Comparison of ENCODE assay signal across 1 cellular context in the genomic region with DNA sequence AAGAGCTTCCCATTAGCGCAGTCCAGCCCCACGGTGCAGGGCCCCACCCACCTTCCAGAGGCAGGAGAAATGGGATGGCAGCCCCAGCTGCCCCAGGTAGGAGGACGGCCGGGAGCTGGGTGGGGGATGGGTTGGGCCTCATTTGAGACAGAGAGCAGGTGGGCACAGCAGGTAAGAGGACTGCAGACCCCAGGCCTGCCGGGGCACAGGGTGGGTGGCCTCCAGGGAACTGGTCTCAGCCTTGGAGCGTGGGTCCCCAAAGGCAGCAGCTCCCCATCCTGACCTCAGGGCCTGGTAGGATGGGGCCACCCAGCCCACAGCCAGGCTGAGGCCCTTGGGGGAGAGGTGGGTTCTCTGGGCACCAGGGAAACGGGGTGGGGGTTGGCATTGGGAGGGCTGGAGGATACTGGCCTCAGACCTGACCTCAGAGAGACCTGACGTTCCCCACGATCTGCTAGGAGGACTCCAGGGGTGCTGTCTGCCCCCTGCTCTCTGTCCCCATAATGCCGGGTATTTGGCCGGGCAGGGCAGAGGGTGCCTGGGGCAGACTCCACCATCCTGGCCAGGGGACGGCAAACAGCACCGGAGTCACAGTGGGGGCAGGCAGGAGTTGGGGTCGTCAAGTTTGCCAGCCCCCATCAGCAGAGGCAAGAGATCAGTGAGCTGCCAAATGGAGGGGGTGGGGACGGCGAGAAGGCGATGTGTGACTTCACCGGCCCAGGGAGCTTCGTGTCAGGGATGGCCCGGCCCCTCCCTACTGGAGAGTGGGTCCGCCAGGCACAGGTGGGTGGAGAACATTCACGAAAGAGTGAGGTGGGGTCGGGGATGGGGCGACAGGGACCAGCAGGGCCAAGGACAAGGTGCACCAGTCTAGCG.
TF ChIP-seq lines count a peak whose summit lies in the region.

No MANE protein-coding gene starts in this region.

TF ChIP-seq in H1, 55 proteins besides CTCF, POLR2A, EP300 and RAD21:
- TF ChIP-seq BRCA1 (IDR thresholded peaks at IDR 0.05; ENCODE audit: low read depth, low read length) (no peak), SUZ12 (IDR thresholded peaks at IDR 0.05; ENCODE audit: low read length) (no peak), SIRT6 (IDR thresholded peaks at IDR 0.05; ENCODE audit: low read length) (no peak), CBX5 (IDR thresholded peaks at IDR 0.05; ENCODE audit: low read depth, low read length) (no peak), MAX (IDR thresholded peaks at IDR 0.05) (no peak), JUN (IDR thresholded peaks at IDR 0.05; ENCODE audit: low read depth, low read length) (no peak), RBBP5 (IDR thresholded peaks at IDR 0.05; ENCODE audit: borderline replicate concordance, low read depth, low read length) (no peak), HDAC6 (IDR thresholded peaks at IDR 0.05; ENCODE audit: low read depth, low read length) (no peak), BCL11A (IDR thresholded peaks at IDR 0.05; ENCODE audit: low read depth in 2 of 2, low read length in 2 of 2) (no peak), HDAC2 (IDR thresholded peaks at IDR 0.05; ENCODE audit: borderline replicate concordance in 1 of 2, low read depth in 2 of 2, low read length in 2 of 2) (no peak), PHF8 (conservative IDR thresholded peaks at IDR 0.05; ENCODE audit: low read depth, low read length) (no peak), YY1 (IDR thresholded peaks at IDR 0.05; ENCODE audit: low read depth, low read length) (no peak), CHD1 (IDR thresholded peaks at IDR 0.05; ENCODE audit: low read depth, low read length) (no peak), KDM4A (IDR thresholded peaks at IDR 0.05; ENCODE audit: low read depth, low read length, severe bottlenecking) (no peak), SP2 (IDR thresholded peaks at IDR 0.05; ENCODE audit: low read length) (no peak), NANOG (IDR thresholded peaks at IDR 0.05; ENCODE audit: insufficient read depth, low read depth, low read length, poor library complexity, severe bottlenecking) (no peak), ASH2L (IDR thresholded peaks at IDR 0.05; ENCODE audit: low read length) (no peak)
- TF ChIP-seq, protein P1, sequence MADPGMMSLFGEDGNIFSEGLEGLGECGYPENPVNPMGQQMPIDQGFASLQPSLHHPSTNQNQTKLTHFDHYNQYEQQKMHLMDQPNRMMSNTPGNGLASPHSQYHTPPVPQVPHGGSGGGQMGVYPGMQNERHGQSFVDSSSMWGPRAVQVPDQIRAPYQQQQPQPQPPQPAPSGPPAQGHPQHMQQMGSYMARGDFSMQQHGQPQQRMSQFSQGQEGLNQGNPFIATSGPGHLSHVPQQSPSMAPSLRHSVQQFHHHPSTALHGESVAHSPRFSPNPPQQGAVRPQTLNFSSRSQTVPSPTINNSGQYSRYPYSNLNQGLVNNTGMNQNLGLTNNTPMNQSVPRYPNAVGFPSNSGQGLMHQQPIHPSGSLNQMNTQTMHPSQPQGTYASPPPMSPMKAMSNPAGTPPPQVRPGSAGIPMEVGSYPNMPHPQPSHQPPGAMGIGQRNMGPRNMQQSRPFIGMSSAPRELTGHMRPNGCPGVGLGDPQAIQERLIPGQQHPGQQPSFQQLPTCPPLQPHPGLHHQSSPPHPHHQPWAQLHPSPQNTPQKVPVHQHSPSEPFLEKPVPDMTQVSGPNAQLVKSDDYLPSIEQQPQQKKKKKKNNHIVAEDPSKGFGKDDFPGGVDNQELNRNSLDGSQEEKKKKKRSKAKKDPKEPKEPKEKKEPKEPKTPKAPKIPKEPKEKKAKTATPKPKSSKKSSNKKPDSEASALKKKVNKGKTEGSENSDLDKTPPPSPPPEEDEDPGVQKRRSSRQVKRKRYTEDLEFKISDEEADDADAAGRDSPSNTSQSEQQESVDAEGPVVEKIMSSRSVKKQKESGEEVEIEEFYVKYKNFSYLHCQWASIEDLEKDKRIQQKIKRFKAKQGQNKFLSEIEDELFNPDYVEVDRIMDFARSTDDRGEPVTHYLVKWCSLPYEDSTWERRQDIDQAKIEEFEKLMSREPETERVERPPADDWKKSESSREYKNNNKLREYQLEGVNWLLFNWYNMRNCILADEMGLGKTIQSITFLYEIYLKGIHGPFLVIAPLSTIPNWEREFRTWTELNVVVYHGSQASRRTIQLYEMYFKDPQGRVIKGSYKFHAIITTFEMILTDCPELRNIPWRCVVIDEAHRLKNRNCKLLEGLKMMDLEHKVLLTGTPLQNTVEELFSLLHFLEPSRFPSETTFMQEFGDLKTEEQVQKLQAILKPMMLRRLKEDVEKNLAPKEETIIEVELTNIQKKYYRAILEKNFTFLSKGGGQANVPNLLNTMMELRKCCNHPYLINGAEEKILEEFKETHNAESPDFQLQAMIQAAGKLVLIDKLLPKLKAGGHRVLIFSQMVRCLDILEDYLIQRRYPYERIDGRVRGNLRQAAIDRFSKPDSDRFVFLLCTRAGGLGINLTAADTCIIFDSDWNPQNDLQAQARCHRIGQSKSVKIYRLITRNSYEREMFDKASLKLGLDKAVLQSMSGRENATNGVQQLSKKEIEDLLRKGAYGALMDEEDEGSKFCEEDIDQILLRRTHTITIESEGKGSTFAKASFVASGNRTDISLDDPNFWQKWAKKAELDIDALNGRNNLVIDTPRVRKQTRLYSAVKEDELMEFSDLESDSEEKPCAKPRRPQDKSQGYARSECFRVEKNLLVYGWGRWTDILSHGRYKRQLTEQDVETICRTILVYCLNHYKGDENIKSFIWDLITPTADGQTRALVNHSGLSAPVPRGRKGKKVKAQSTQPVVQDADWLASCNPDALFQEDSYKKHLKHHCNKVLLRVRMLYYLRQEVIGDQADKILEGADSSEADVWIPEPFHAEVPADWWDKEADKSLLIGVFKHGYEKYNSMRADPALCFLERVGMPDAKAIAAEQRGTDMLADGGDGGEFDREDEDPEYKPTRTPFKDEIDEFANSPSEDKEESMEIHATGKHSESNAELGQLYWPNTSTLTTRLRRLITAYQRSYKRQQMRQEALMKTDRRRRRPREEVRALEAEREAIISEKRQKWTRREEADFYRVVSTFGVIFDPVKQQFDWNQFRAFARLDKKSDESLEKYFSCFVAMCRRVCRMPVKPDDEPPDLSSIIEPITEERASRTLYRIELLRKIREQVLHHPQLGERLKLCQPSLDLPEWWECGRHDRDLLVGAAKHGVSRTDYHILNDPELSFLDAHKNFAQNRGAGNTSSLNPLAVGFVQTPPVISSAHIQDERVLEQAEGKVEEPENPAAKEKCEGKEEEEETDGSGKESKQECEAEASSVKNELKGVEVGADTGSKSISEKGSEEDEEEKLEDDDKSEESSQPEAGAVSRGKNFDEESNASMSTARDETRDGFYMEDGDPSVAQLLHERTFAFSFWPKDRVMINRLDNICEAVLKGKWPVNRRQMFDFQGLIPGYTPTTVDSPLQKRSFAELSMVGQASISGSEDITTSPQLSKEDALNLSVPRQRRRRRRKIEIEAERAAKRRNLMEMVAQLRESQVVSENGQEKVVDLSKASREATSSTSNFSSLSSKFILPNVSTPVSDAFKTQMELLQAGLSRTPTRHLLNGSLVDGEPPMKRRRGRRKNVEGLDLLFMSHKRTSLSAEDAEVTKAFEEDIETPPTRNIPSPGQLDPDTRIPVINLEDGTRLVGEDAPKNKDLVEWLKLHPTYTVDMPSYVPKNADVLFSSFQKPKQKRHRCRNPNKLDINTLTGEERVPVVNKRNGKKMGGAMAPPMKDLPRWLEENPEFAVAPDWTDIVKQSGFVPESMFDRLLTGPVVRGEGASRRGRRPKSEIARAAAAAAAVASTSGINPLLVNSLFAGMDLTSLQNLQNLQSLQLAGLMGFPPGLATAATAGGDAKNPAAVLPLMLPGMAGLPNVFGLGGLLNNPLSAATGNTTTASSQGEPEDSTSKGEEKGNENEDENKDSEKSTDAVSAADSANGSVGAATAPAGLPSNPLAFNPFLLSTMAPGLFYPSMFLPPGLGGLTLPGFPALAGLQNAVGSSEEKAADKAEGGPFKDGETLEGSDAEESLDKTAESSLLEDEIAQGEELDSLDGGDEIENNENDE (IDR thresholded peaks at IDR 0.05; ENCODE audit: insufficient replicate concordance, low read length), result no peak
- TF ChIP-seq, protein P2, sequence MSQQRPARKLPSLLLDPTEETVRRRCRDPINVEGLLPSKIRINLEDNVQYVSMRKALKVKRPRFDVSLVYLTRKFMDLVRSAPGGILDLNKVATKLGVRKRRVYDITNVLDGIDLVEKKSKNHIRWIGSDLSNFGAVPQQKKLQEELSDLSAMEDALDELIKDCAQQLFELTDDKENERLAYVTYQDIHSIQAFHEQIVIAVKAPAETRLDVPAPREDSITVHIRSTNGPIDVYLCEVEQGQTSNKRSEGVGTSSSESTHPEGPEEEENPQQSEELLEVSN (IDR thresholded peaks at IDR 0.05), result no peak
TF ChIP-seq in H1: peak in this region for 0.
